Comparison of ENCODE assay signal across 34 cellular contexts in the genomic region with DNA sequence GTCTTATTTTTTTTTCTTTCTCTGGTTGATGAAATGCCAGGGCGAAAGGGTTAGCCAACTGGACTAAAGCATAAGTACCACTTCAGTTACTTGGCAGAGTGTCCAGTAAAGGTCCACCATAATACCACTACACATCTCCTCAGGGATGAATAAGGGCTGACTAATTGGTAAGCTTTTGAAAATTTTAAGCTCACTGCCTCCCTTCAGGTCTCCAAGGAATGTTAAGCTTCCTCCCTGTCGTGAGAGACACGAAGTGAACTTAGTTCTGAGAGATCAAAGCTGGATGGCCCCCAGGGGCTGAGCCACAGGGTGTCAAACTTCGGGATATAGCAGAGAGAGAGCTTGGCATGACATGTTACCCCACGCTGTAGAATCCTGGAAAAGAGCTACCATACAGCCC.
"Had no signal": no experiment of that assay in that cellular context is flagged by ENCODE, and none has a peak within 500 bp of the region (broad histone marks: within the 10 kb centered on the region; RNA-seq: fewer than 3 reads in every experiment).

No MANE protein-coding gene starts in this region.

- H3K9me3 Mint-ChIP-seq: activated naive CD4-positive, alpha-beta T cell treated with anti-CD3 and anti-CD28 coated beads, Interleukin-2, amount 50 U/mL, for 24 hours; central memory CD8-positive, alpha-beta T cell had no signal

- DNase-seq: activated CD4-positive, alpha-beta T cell treated with anti-CD3 and anti-CD28 coated beads for 1 hour; activated CD4-positive, alpha-beta T cell treated with anti-CD3 and anti-CD28 coated beads, Interleukin-2, amount 10 ng/mL, durations not matched to agents 24 days and 14 days; activated CD4-positive, alpha-beta T cell treated with anti-CD3 and anti-CD28 coated beads, Interleukin-2, amount 50 U/mL, for 48 hours; activated CD4-positive, CD25-positive, alpha-beta regulatory T cell; activated CD8-positive, alpha-beta T cell treated with anti-CD3 and anti-CD28 coated beads, Interleukin-2, amount 10 ng/mL, durations not matched to agents 7 days and 5 days; activated gamma-delta T cell; activated naive CD4-positive, alpha-beta T cell treated with Interleukin-2 at 50 U/mL for 16 hours; activated naive CD8-positive, alpha-beta T cell treated with anti-CD3 and anti-CD28 coated beads, Interleukin-2, amount 50 U/mL, for 24 hours; activated T-cell treated with anti-CD3 and anti-CD28 coated beads, Interleukin-2, amount 50 U/mL, for 24 hours; anterior cingulate cortex; brain microvascular endothelial cell; MV-4-11; NCI-H1092; NCI-H1436 treated with DMSO at 0.1 percent for 48 hours; NCI-H1694 treated with DMSO at 0.1 percent for 48 hours; NCI-H2029; NCI-H345; NCI-H524 treated with DMSO at 0.1 percent for 48 hours; NCI-H748 treated with DMSO at 0.1 percent for 48 hours; NK-92 treated with Interleukin-12 subunit alpha and Interleukin-12 subunit beta, amount 100 ng/mL, for 24 hours; PC-9; SIG-M5; SW 1271; T-helper 1 cell; T1000; WERI-Rb-1 had no signal

- H3K36me3 ChIP-seq: brain microvascular endothelial cell, cardiac muscle cell, WERI-Rb-1 had no signal

- H3K4me3 Mint-ChIP-seq: activated CD4-positive, alpha-beta T cell treated with anti-CD3 and anti-CD28 coated beads, Interleukin-2, amount 10 ng/mL, durations not matched to agents 24 days and 14 days; activated CD8-positive, alpha-beta T cell treated with anti-CD3 and anti-CD28 coated beads, Interleukin-2, amount 10 ng/mL, durations not matched to agents 7 days and 5 days; activated naive CD4-positive, alpha-beta T cell treated with anti-CD3 and anti-CD28 coated beads, Interleukin-2, amount 50 U/mL, for 24 hours; activated naive CD8-positive, alpha-beta T cell treated with anti-CD3 and anti-CD28 coated beads, Interleukin-2, amount 50 U/mL, for 24 hours; activated T-cell treated with anti-CD3 and anti-CD28 coated beads, Interleukin-2, amount 50 U/mL, for 24 hours; central memory CD8-positive, alpha-beta T cell had no signal

- ATAC-seq: activated CD8-positive, alpha-beta T cell treated with anti-CD3 and anti-CD28 coated beads, Interleukin-2, amount 10 ng/mL, durations not matched to agents 7 days and 5 days; activated naive CD8-positive, alpha-beta T cell treated with anti-CD3 and anti-CD28 coated beads, Interleukin-2, amount 50 U/mL, for 24 hours; Right ventricle myocardium inferior had no signal

- H3K27ac Mint-ChIP-seq: activated CD4-positive, alpha-beta T cell treated with anti-CD3 and anti-CD28 coated beads, Interleukin-2, amount 10 ng/mL, durations not matched to agents 24 days and 14 days; activated CD8-positive, alpha-beta T cell treated with anti-CD3 and anti-CD28 coated beads, Interleukin-2, amount 10 ng/mL, durations not matched to agents 7 days and 5 days; activated naive CD4-positive, alpha-beta T cell treated with anti-CD3 and anti-CD28 coated beads, Interleukin-2, amount 50 U/mL, for 24 hours; activated naive CD8-positive, alpha-beta T cell treated with anti-CD3 and anti-CD28 coated beads, Interleukin-2, amount 50 U/mL, for 24 hours; activated T-cell treated with anti-CD3 and anti-CD28 coated beads, Interleukin-2, amount 50 U/mL, for 24 hours; activated T-helper 2 cell treated with anti-CD3 and anti-CD28 coated beads, Interferon-gamma antibody, Interleukin-2, Interleukin-4, amounts not matched to agents 10 μg/mL and 5 μg/mL and 100 μg/mL, durations not matched to agents 14 hours and 24 hours and 36 hours had no signal

- H3K27me3 Mint-ChIP-seq: activated CD4-positive, alpha-beta T cell treated with anti-CD3 and anti-CD28 coated beads, Interleukin-2, amount 10 ng/mL, durations not matched to agents 24 days and 14 days; activated naive CD4-positive, alpha-beta T cell treated with anti-CD3 and anti-CD28 coated beads, Interleukin-2, amount 50 U/mL, for 24 hours; activated naive CD8-positive, alpha-beta T cell treated with anti-CD3 and anti-CD28 coated beads, Interleukin-2, amount 50 U/mL, for 24 hours; central memory CD8-positive, alpha-beta T cell had no signal

- H3K4me3 ChIP-seq: cardiac muscle cell, PC-9 had no signal

- H3K27me3 ChIP-seq: brain microvascular endothelial cell, cardiac muscle cell had no signal

- H3K4me2 ChIP-seq: KMS-11, PC-9 had no signal

- H3K9ac ChIP-seq: KMS-11 had no signal

- FAIRE-seq: RCC 7860 had no signal

- H2AFZ ChIP-seq: PC-9 had no signal

- H3K27ac ChIP-seq: brain microvascular endothelial cell, cardiac muscle cell, KMS-11, PC-9, RWPE1, WERI-Rb-1 had no signal
